ENCODE assay signal across 4 cellular contexts in genomic region chr17:3403856-3404255, GRCh38. TPM values are rescaled to one million over a fixed set of nuclear protein-coding genes. Genes with fewer than 3 reads are reported as not detected.
"Had no signal": no experiment of that assay in that cellular context is flagged by ENCODE, and none has a peak within 500 bp of the region (broad histone marks: within the 10 kb centered on the region; RNA-seq: fewer than 3 reads in every experiment).

No MANE protein-coding gene starts in this region.

RNA-seq across cellular contexts. Expression of gene OR1E1, which starts 5.6 kb away (rescaled TPM):
- polyA plus RNA-seq: adrenal gland, aorta, cardiac muscle cell had no signal

RNA-seq across cellular contexts. Expression of gene OR3A3, which starts 7.3 kb away (rescaled TPM):
- polyA plus RNA-seq: adipose tissue, adrenal gland, aorta, cardiac muscle cell had no signal

RNA-seq across cellular contexts. Expression of gene OR3A2, which starts 17.7 kb away (rescaled TPM):
- polyA plus RNA-seq: cardiac muscle cell had no signal

RNA-seq across cellular contexts. Expression of gene OR1E2, which starts 29.8 kb away (rescaled TPM):
- polyA plus RNA-seq: adrenal gland, aorta, cardiac muscle cell had no signal
